Comparison of ENCODE assay signal across 21 cellular contexts in the genomic region with DNA sequence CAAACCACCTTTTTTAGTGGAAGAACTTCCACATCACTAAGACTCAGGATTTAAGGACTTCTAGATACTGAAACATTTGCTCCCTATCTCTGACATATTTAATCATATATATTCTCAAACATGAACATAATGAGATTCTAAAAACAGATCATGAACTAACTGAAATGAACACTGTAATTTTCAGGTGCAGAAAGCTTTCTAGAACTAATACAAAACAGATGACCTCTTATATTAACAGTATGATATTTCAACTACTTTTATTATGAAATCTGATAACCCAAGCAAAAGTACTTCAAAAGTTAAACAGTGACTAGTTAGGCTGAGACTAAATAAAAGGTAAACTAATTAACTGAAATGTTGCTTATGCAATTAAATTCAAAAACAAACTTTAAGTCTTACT.
"Had no signal": no experiment of that assay in that cellular context is flagged by ENCODE, and none has a peak within 500 bp of the region (broad histone marks: within the 10 kb centered on the region; RNA-seq: fewer than 3 reads in every experiment).

No MANE protein-coding gene starts in this region.

- H3K9ac ChIP-seq: neural progenitor cell had no signal

- H3K9me3 ChIP-seq: left lung, prostate gland, right atrium auricular region, stomach, thyroid gland, vagina had no signal

- H3K4me1 Mint-ChIP-seq: stimulated activated effector memory CD8-positive, alpha-beta T cell treated with anti-CD3 and anti-CD28 coated beads, Interleukin-12 subunit alpha, Interleukin-12 subunit beta, amount 100 ng/mL, for 72 hours had no signal

- H3K4me3 ChIP-seq: dorsolateral prefrontal cortex, left lung, neural progenitor cell, prostate gland, right atrium auricular region, stomach, thyroid gland, vagina had no signal

- H3K4me3 Mint-ChIP-seq: naive thymus-derived CD4-positive, alpha-beta T cell; nephron; neural progenitor cell; stimulated activated effector memory CD8-positive, alpha-beta T cell treated with anti-CD3 and anti-CD28 coated beads, Interleukin-12 subunit alpha, Interleukin-12 subunit beta, amount 100 ng/mL, for 72 hours had no signal

- H3K9me3 Mint-ChIP-seq: naive thymus-derived CD4-positive, alpha-beta T cell; nephron; neural progenitor cell; stimulated activated effector memory CD8-positive, alpha-beta T cell treated with anti-CD3 and anti-CD28 coated beads, Interleukin-12 subunit alpha, Interleukin-12 subunit beta, amount 100 ng/mL, for 72 hours had no signal

- H3K4me2 ChIP-seq: neural progenitor cell had no signal

- H2AFZ ChIP-seq: neural progenitor cell had no signal

- H3K27me3 Mint-ChIP-seq: naive thymus-derived CD4-positive, alpha-beta T cell had no signal

- H3K27ac ChIP-seq: dorsolateral prefrontal cortex, left lung, neural progenitor cell, prostate gland, right atrium auricular region, stomach, thyroid gland, vagina had no signal

- ATAC-seq: left cardiac atrium; left lung; naive thymus-derived CD4-positive, alpha-beta T cell; sciatic nerve; stimulated activated effector memory CD8-positive, alpha-beta T cell treated with anti-CD3 and anti-CD28 coated beads, Interleukin-12 subunit alpha, Interleukin-12 subunit beta, amount 100 ng/mL, for 72 hours had no signal

- DNase-seq: dorsolateral prefrontal cortex; effector CD4-positive, alpha-beta T cell; head of caudate nucleus; left cardiac atrium; left lung; mesendoderm; midbrain; naive thymus-derived CD4-positive, alpha-beta T cell; stimulated activated CD4-positive, alpha-beta T cell treated with anti-CD3 and anti-CD28 coated beads, Interleukin-2, amount 100 ng/mL, for 24 hours; stimulated activated CD4-positive, alpha-beta T cell treated with anti-CD3 and anti-CD28 coated beads, Interleukin-4, amount 100 ng/mL, for 24 hours; stimulated activated naive CD4-positive, alpha-beta T cell treated with Interleukin-2 at 50 U/mL for 16 hours; stomach; thyroid gland; trophoblast cell had no signal

- H3K4me1 ChIP-seq: left lung, neural progenitor cell, prostate gland, right atrium auricular region, stomach, thyroid gland, vagina had no signal

- H3K36me3 Mint-ChIP-seq: neural progenitor cell had no signal

- H3K36me3 ChIP-seq: neural progenitor cell, prostate gland, right atrium auricular region, thyroid gland, vagina had no signal

- H3K27ac Mint-ChIP-seq: naive thymus-derived CD4-positive, alpha-beta T cell; nephron; neural progenitor cell; stimulated activated effector memory CD8-positive, alpha-beta T cell treated with anti-CD3 and anti-CD28 coated beads, Interleukin-12 subunit alpha, Interleukin-12 subunit beta, amount 100 ng/mL, for 72 hours had no signal

- H3K27me3 ChIP-seq: dorsolateral prefrontal cortex, left lung, neural progenitor cell, right atrium auricular region, stomach, thyroid gland, vagina had no signal
